24 cellular contexts compared by ENCODE assay signal in genomic region chr18:49588171-49588570, GRCh38.
"Had no signal": no experiment of that assay in that cellular context is flagged by ENCODE, and none has a peak within 500 bp of the region (broad histone marks: within the 10 kb centered on the region; RNA-seq: fewer than 3 reads in every experiment).

No MANE protein-coding gene starts in this region.

- H3K4me3 ChIP-seq: stomach, suprapubic skin, testis, thoracic aorta, tibial artery, tibial nerve, transverse colon, upper lobe of left lung, upper lobe of right lung, uterus, vagina had no signal

- H3K4me1 ChIP-seq: suprapubic skin, tibial artery, tibial nerve, upper lobe of left lung, upper lobe of right lung, uterus, vagina had no signal

- H3K27me3 ChIP-seq: stomach, suprapubic skin, testis, tibial nerve, transverse colon, upper lobe of left lung, upper lobe of right lung, uterus, vagina had no signal

- FAIRE-seq: urothelium cell line had no signal

- H3K36me3 ChIP-seq: suprapubic skin, thoracic aorta, tibial artery, tibial nerve, transverse colon, upper lobe of left lung, upper lobe of right lung, uterus, vagina had no signal

- H3K9me3 ChIP-seq: stomach, suprapubic skin, testis, thoracic aorta, tibial artery, tibial nerve, transverse colon, upper lobe of left lung, upper lobe of right lung, uterus, vagina had no signal

- H3K27ac ChIP-seq: stomach, suprapubic skin, testis, thoracic aorta, tibial artery, tibial nerve, upper lobe of left lung, upper lobe of right lung, uterus, vagina had no signal

- DNase-seq: stimulated activated CD4-positive, alpha-beta T cell treated with anti-CD3 and anti-CD28 coated beads, Interleukin-2, amount 100 ng/mL, for 48 hours; stimulated activated CD4-positive, alpha-beta T cell treated with anti-CD3 and anti-CD28 coated beads, Interleukin-4, amount 100 ng/mL, for 1 hour; stimulated activated CD4-positive, alpha-beta T cell treated with anti-CD3 and anti-CD28 coated beads, Interleukin-4, amount 100 ng/mL, for 24 hours; stimulated activated CD4-positive, alpha-beta T cell treated with anti-CD3 and anti-CD28 coated beads, Interleukin-4, amount 100 ng/mL, for 4 hours; stimulated activated CD8-positive, alpha-beta memory T cell treated with anti-CD3 and anti-CD28 coated beads, Interleukin-4, amount 100 ng/mL, for 48 hours; stimulated activated naive B cell treated with anti-CD40 and anti-IgM and Interleukin-4, amounts not matched to agents 10 μg/mL and 1 μg/mL and 100 μg/mL, for 72 hours; stimulated activated naive CD4-positive, alpha-beta T cell; stimulated activated naive CD4-positive, alpha-beta T cell treated with Interleukin-2 at 50 U/mL for 16 hours; stimulated activated naive CD8-positive, alpha-beta T cell treated with anti-CD3 and anti-CD28 coated beads, Interleukin-15, amount 100 ng/mL, for 72 hours; stimulated activated naive CD8-positive, alpha-beta T cell treated with anti-CD3 and anti-CD28 coated beads, Interleukin-15, Interleukin-2, amounts not matched to agents 100 U/mL and 50 U/mL, for 24 hours; stomach; substantia nigra; testis; tibial artery; transverse colon; trophoblast cell; upper lobe of left lung; upper lobe of right lung; uterus had no signal
